In the genomic region with DNA sequence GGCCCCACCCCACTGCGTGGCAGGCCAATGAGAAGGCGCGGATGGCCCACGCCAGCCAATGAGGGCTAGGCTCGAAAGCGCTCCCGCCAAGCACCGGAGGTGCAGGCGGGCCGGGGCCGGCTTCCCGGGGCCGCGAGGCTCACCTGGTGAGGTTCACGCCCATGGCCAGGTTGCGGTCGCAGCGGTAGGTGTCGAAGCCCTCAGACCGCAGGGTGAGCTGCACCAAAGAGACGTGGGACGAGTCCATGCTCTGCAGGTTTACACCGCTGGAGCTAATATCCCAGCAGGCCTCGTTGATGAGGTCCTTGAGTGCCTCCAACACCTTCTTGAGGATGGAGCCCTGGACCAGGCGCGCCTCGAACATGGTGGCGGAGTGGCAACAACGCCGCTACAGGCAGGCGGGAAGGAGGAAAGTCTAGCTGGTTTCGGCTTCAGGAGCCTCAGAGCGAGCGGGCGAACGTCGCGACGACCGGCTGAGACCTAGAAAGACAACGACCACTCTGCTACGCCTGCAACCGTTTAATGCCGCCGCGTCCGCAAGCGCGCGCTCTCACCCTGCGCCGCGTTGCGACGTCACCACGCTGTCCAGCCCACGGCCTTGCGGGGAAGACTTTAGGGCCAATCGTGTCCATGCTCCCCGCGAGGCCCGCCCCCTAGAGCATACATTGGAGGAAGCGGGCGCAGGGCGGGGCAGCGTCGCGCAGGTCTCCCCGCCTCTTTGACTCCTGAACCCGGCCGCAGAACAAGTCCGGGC, we compare ENCODE assay signal across 1 cellular context.
TF ChIP-seq lines count a peak whose summit lies in the region.

TSS of gene PCNA (minus strand) at position 524 of the 754 bp plus-strand sequence. CDS start at position 364, 160 bp downstream.

TF ChIP-seq in HCT116, 20 proteins besides CTCF, POLR2A, EP300 and RAD21 (continued from another document):
- TF ChIP-seq EZH2phosphoT487 (IDR thresholded peaks at IDR 0.05; ENCODE audit: borderline replicate concordance), result no peak
- TF ChIP-seq ZFX (IDR thresholded peaks at IDR 0.05), result peak; percentile 69; the same call in 1 of the 2 replicates
- no peak for TF ChIP-seq ZNF274 (IDR thresholded peaks at IDR 0.05; ENCODE audit: low read depth, low read length)
- TF ChIP-seq TCF7L2 (IDR thresholded peaks at IDR 0.05; ENCODE audit: borderline replicate concordance, extremely low read depth, insufficient read depth, insufficient read length), result peak; percentile 89
- no peak for TF ChIP-seq ZBTB33 (IDR thresholded peaks at IDR 0.05; ENCODE audit: extremely low read depth, insufficient replicate concordance, low read length)
